8 cellular contexts compared by ENCODE assay signal in the genomic region with DNA sequence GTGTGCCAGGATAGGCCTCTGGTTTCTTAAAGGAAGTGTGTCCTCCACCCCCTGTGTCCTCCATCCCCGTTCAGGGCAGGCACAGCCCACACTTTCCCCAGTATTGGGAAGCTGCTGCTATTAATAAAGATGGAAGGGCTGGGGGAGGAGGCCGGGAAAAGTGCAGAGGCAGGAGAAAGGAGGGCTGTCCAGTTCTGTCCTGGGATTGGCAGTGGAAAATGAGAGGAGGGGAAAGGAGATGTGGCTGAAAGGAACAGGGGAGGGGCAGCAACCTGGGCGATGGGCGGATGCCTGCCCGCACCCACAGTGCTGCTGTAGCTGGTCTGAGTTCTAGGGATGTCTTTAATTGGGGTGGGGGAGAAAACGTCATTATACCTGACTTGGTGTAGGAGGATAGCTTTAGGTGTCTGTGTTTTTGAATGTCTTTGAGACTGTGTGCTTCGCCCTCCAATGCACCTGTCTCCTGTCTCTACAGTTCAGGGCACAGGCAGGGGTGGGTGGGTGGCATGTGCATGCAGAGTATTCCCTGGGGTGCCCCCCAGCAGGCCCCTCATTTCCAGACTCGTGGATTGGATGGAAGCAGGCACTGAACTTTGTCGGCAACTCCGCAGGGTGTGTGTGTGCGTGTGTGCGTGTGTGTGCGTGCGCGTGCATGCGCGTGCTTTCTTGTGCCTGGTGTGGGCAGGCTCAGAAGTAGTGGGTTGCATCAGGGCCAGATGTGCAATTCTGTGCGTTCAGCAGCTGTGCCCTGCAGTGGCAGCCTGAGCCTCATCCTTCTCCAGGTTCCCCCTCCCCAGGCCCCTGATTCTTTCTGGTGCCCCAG. TPM values are rescaled to one million over a fixed set of nuclear protein-coding genes. Genes with fewer than 3 reads are reported as not detected.
A peak's percentile ranks its signal among the peaks of the same experiment; 100 is the strongest.
DNase-seq lines count a peak whose midpoint lies in the region; FAIRE-seq and TF ChIP-seq lines count a peak whose summit lies in the region.

No MANE protein-coding gene starts in this region.

- peaks cover 92% of the 10 kb centered on the region for H3K79me2 ChIP-seq in Loucy (ENCODE audit: insufficient read depth, low read length)

- DNase-seq in AG04449 (ENCODE audit: low read depth, low spot score) (no peak), activated T-cell treated with anti-CD3 and anti-CD28 coated beads for 48 hours (ENCODE audit: low read depth) (peak; percentile 52), esophagus muscularis mucosa (ENCODE audit: extremely low spot score) (no peak), nephron progenitor cell (peak; percentile 26), urothelium cell line (ENCODE audit: low spot score) (peak; percentile 54), SKM-1 treated with dmso at 0.1 percent for 144 hours (lab: John Stamatoyannopoulos, UW; ENCODE audit: unreplicated experiment) (no peak), frontal cortex (ENCODE audit: low spot score in 2 of 2) (no peak)

- no peaks in the 10 kb centered on the region for H3K27me3 ChIP-seq in Loucy (ENCODE audit: insufficient read depth, low read length, poor library complexity, severe bottlenecking)
- no peaks in the 10 kb centered on the region for H3K27me3 ChIP-seq in esophagus muscularis mucosa

- H3K4me1 ChIP-seq in Loucy (ENCODE audit: insufficient read depth, low read length, poor library complexity, severe bottlenecking) (peaks cover 57% of the 10 kb centered on the region), esophagus muscularis mucosa (peaks cover 51 to 68% (median 63%) of the 10 kb centered on the region in 4 donors)

- peak overlapping the region; percentile 100 for H3K4me2 ChIP-seq in Loucy (ENCODE audit: low read depth, low read length, poor library complexity, severe bottlenecking)

- peak overlapping the region; percentile 99 to 100 (median 100) for H3K27ac ChIP-seq in esophagus muscularis mucosa (replicated peaks in 1 of 4)

- no peak for TF ChIP-seq EP300 in esophagus muscularis mucosa (IDR thresholded peaks at IDR 0.05)

- H3K27me3 Mint-ChIP-seq in nephron progenitor cell (ENCODE audit: low read depth, poor library complexity), result peaks cover 3% of the 10 kb centered on the region

- H3K9me3 ChIP-seq in Loucy (ENCODE audit: insufficient read depth, low read depth, low read length) (no peaks in the 10 kb centered on the region), esophagus muscularis mucosa (no peaks in the 10 kb centered on the region)

- POLR2A ChIA-PET in AG04449 (lab: Yijun Ruan, JAX), result interaction anchor here (0.6 to 3.8 kb wide), 9 partner anchors 9 to 1605 kb away, joined by 3 to 35 read pairs (median 4); a partner anchor contains a TSS

- TF ChIP-seq CTCF in AG04449 (IDR thresholded peaks at IDR 0.05; ENCODE audit: insufficient read depth, low read length, missing control alignments) (no peak), Loucy (conservative IDR thresholded peaks at IDR 0.05; ENCODE audit: low read length) (no peak), esophagus muscularis mucosa (IDR thresholded peaks at IDR 0.05) (no peak), nephron progenitor cell (IDR thresholded peaks at IDR 0.05) (no peak)

- no peak for TF ChIP-seq POLR2A in esophagus muscularis mucosa (IDR thresholded peaks at IDR 0.05; ENCODE audit: low read depth)

- peak overlapping the region; percentile 94 for H3K4me3 Mint-ChIP-seq in nephron progenitor cell

- FAIRE-seq in urothelium cell line (lab: Jason Lieb, UNC), result peak; percentile 55
- FAIRE-seq in frontal cortex (lab: Jason Lieb, UNC), result no peak

- H3K4me3 ChIP-seq in AG04449 (ENCODE audit: low read depth, low read length), result peak overlapping the region; percentile 91
- peak overlapping the region; percentile 86 for H3K4me3 ChIP-seq in Loucy (ENCODE audit: low read length, poor library complexity, severe bottlenecking)
- H3K4me3 ChIP-seq in esophagus muscularis mucosa, result peak overlapping the region; percentile 76 to 97 (median 88)

- CTCF ChIA-PET in AG04449 (lab: Yijun Ruan, JAX), result interaction anchor here (0.8 to 3.2 kb wide), 10 partner anchors 12 to 144 kb away, joined by 3 to 11 read pairs (median 4); no protein-coding TSS in a partner anchor

- peaks cover 70% of the 10 kb centered on the region for H3K4me1 Mint-ChIP-seq in nephron progenitor cell

- intact Hi-C loops in esophagus muscularis mucosa (cut with DNase I), result loop anchor here (5.0 kb wide), 1 partner anchor 65 kb away; a partner anchor contains a TSS

- H4K20me1 ChIP-seq in Loucy (ENCODE audit: insufficient read depth, low read length, poor library complexity, severe bottlenecking), result peaks cover 73% of the 10 kb centered on the region

- no peaks in the 10 kb centered on the region for H3K9me2 ChIP-seq in Loucy (replicated peaks; ENCODE audit: low read depth, low read length)

- no peak overlapping the region for H2AFZ ChIP-seq in Loucy (ENCODE audit: low read length)

- 0 out of 2 replicates have a peak, but pooled peaks cover 2% of the 10 kb centered on the region for H3F3A ChIP-seq in Loucy (ENCODE audit: low read depth)

- WGBS in esophagus muscularis mucosa, result 16% methylated on average over 18 of the region's 18 CpGs

- H3K36me3 ChIP-seq in Loucy (ENCODE audit: insufficient read depth, low read length) (no peaks in the 10 kb centered on the region; the same call in 1 of the 2 replicates), esophagus muscularis mucosa (peaks cover 0 to 28% (median 13%) of the 10 kb centered on the region in 4 donors)

- H3K27ac Mint-ChIP-seq in nephron progenitor cell, result peak overlapping the region; percentile 97

- no peaks in the 10 kb centered on the region for H3K9me3 Mint-ChIP-seq in nephron progenitor cell

- peak overlapping the region; percentile 98 for H3K9ac ChIP-seq in Loucy (ENCODE audit: low read depth, low read length, poor library complexity, severe bottlenecking)

- H3K36me3 Mint-ChIP-seq in nephron progenitor cell (ENCODE audit: low read depth), result no peaks in the 10 kb centered on the region

RNA-seq across cellular contexts. Expression of a gene that starts 2.5 kb away (rescaled TPM):
- total RNA-seq in esophagus muscularis mucosa (100 to 1,000 TPM; 103 to 170 (median 159) TPM), frontal cortex (30.2 TPM)

Comparison
In these comparisons a context has a peak if more than half of its experiments do, and no peak if none do; other contexts are left out.
1. DNase-seq: peak in activated T-cell treated with anti-CD3 and anti-CD28 coated beads for 48 hours (single experiment), nephron progenitor cell (single experiment) and urothelium cell line (single experiment); none in AG04449 (single experiment), esophagus muscularis mucosa (single experiment), SKM-1 treated with dmso at 0.1 percent for 144 hours (single experiment) and frontal cortex (0 of 2).
2. Peak in every context shown above with its lines, with median percentiles within 50 percentile points of each other: H3K4me3 ChIP-seq.